ENCODE assay signal across 12 cellular contexts in the genomic region with DNA sequence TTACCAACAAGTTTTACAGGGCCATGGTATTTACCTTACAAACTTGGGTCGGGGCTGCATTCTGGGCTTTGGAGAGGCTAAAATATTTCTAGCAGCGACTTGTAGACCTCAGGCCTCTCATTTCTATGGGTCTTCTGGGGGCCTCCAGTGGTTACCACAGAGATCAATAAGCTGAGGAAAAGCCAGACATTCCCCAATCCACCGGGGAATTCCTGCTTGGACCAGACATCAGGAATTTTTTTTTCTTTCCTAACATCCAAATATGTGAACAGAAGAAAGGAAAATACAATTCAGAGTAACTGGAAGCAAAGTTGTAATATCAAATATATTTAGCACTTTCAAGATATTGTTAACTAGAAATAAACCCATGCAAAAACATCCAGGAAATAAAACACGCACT. TPM values are rescaled to one million over a fixed set of nuclear protein-coding genes. Genes with fewer than 3 reads are reported as not detected.
A peak's percentile ranks its signal among the peaks of the same experiment; 100 is the strongest.
DNase-seq lines count a peak whose midpoint lies in the region; ATAC-seq and TF ChIP-seq lines count a peak whose summit lies in the region.
"Had no signal": no experiment of that assay in that cellular context is flagged by ENCODE, and none has a peak within 500 bp of the region (broad histone marks: within the 10 kb centered on the region; RNA-seq: fewer than 3 reads in every experiment).

No MANE protein-coding gene starts in this region.

- TF ChIP-seq CTCF in BJ (IDR thresholded peaks at IDR 0.05; ENCODE audit: insufficient read depth, low read depth, low read length) (no peak), fibroblast of lung (conservative IDR thresholded peaks at IDR 0.05 in 1 of 2, IDR thresholded peaks at IDR 0.05 in 1 of 2; ENCODE audit: low read depth in 1 of 2, low read length in 2 of 2) (no peak), ovary (IDR thresholded peaks at IDR 0.05) (no peak)

- H3K4me1 ChIP-seq in SJSA1 (replicated peaks) (peaks cover 10% of the 10 kb centered on the region; the same call in 1 of the 2 replicates), fibroblast of lung (ENCODE audit: control insufficient read depth, extremely low read depth, insufficient read depth, low read length) (peaks cover 3% of the 10 kb centered on the region), ovary (ENCODE audit: insufficient read depth) (peaks cover 2% of the 10 kb centered on the region)

- CTCF ChIA-PET in BJ (lab: Yijun Ruan, JAX): interaction anchor here (0.6 to 2.8 kb wide), 4 partner anchors 8 to 941 kb away, joined by 3 to 11 read pairs (median 4); no protein-coding TSS in a partner anchor

- no peak for TF ChIP-seq POLR2A in ovary (IDR thresholded peaks at IDR 0.05)

- H3K9me3 ChIP-seq in SJSA1 (replicated peaks): no peaks in the 10 kb centered on the region
- H3K9me3 ChIP-seq in fibroblast of lung (ENCODE audit: control insufficient read depth, insufficient read depth, low read depth, low read length): no peaks in the 10 kb centered on the region
- no peaks in the 10 kb centered on the region for H3K9me3 ChIP-seq in ovary

- intact Hi-C loops in ovary (cut with DNase I): loop anchor here in 1 of 4 donors (2.0 kb wide), 1 partner anchor 34 kb away; a partner anchor contains a TSS

- WGBS in ovary, 3 donors: 16 to 30% (median 20%) methylated on average over 4 of the region's 4 CpGs

- H3K27me3 ChIP-seq in BJ (ENCODE audit: control insufficient read depth, insufficient read depth, low read length) (no peaks in the 10 kb centered on the region), SJSA1 (replicated peaks) (no peaks in the 10 kb centered on the region), fibroblast of lung (ENCODE audit: control insufficient read depth, insufficient read depth, low read length) (no peaks in the 10 kb centered on the region), ovary (no peaks in the 10 kb centered on the region)

- H3K36me3 ChIP-seq in BJ (ENCODE audit: control insufficient read depth, insufficient read depth, low read length) (no peaks in the 10 kb centered on the region; the same call in 1 of the 2 replicates), SJSA1 (peaks cover 23% of the 10 kb centered on the region), fibroblast of lung (ENCODE audit: control insufficient read depth, insufficient read depth, low read length) (peaks cover 6% of the 10 kb centered on the region), ovary (no peaks in the 10 kb centered on the region)

- H3K27ac ChIP-seq in SJSA1: no peak overlapping the region
- H3K27ac ChIP-seq in fibroblast of lung (ENCODE audit: insufficient read depth, low read length): no peak overlapping the region
- peak overlapping the region in 1 of 2 donors; percentile 75 for H3K27ac ChIP-seq in ovary
- H3K27ac ChIP-seq: HL-60 had no signal

- H3K4me2 ChIP-seq in fibroblast of lung (ENCODE audit: extremely low read depth, insufficient read depth, low read length): peak overlapping the region; percentile 98

- POLR2A ChIA-PET in BJ (lab: Charles Lee): no interaction called here

- H3K79me2 ChIP-seq in fibroblast of lung (ENCODE audit: control insufficient read depth, insufficient read depth, low read length): peaks cover 16% of the 10 kb centered on the region

- H3K4me3 ChIP-seq in BJ (ENCODE audit: low read depth, low read length) (peak overlapping the region; percentile 64), SJSA1 (peak overlapping the region; percentile 70), fibroblast of lung (replicated peaks in 1 of 4; ENCODE audit: control extremely low read depth in 1 of 4, insufficient read depth in 1 of 4, low read depth in 3 of 4, low read length in 4 of 4) (peak overlapping the region; percentile 78 to 93 (median 80)), ovary (peak overlapping the region; percentile 82)

- no peaks in the 10 kb centered on the region for H4K20me1 ChIP-seq in fibroblast of lung (ENCODE audit: control insufficient read depth, extremely low read depth, insufficient read depth, low read length)

- H3K9ac ChIP-seq in fibroblast of lung (ENCODE audit: insufficient read depth, low read length): no peak overlapping the region

- H2AFZ ChIP-seq in fibroblast of lung (ENCODE audit: low read length): no peak overlapping the region

- no peak for TF ChIP-seq EP300 in ovary (IDR thresholded peaks at IDR 0.05)

- DNase-seq in BJ (ENCODE audit: low read depth): no peak
- DNase-seq in SJSA1 (ENCODE audit: low read depth in 1 of 2, low spot score in 2 of 2): no peak
- no peak for DNase-seq in fibroblast of lung (ENCODE audit: low read depth in 2 of 2)
- DNase-seq in ovary: no peak
- no peak for DNase-seq in iPS-NIHi7 (ENCODE audit: extremely low spot score)
- DNase-seq: activated B cell treated with CpG ODN at 0.5 μM for 24 hours; activated naive CD4-positive, alpha-beta T cell treated with anti-CD3 and anti-CD28 coated beads for 36 hours; NCI-H1417 treated with DMSO at 0.1 percent for 48 hours had no signal

- ATAC-seq in HG02840 (IDR thresholded peaks at IDR 0.05; ENCODE audit: low FRiP score, unreplicated experiment) (no peak), HG02623 (IDR thresholded peaks at IDR 0.05; ENCODE audit: unreplicated experiment) (no peak), GM19324 (IDR thresholded peaks at IDR 0.05; ENCODE audit: low FRiP score, unreplicated experiment) (no peak)

RNA-seq across cellular contexts. Expression of a gene that starts 1.5 kb away (rescaled TPM):
- 11.4 and 15.7 TPM in 2 replicates for polyA plus RNA-seq in BJ (2011; rRNA removed)
- 13.8 and 15.5 TPM in 2 replicates for polyA minus RNA-seq in BJ (2011; rRNA and poly(A)+ RNA removed)
- total RNA-seq in SJSA1 (2014; rRNA removed; shearing (Covaris generic)): 22.2 and 24.7 TPM in 2 replicates
- total RNA-seq in fibroblast of lung: 29.5 and 37.3 TPM in 2 replicates
- 18.1 and 24.0 TPM in 2 replicates for polyA plus RNA-seq in fibroblast of lung
- 24.9 and 32.9 TPM in 2 replicates for polyA plus RNA-seq in fibroblast of lung (2012)
- polyA minus RNA-seq in fibroblast of lung (ENCODE audit: low replicate concordance): 3.6 and 8.3 TPM in 2 replicates
- 10 to 100 TPM; 22.1 to 55.8 (median 45.2) TPM for total RNA-seq in ovary
- 10 to 100 TPM; 25.4 to 30.0 TPM for polyA plus RNA-seq in ovary
- total RNA-seq: activated B cell treated with CpG ODN at 0.5 μM for 24 hours had no signal

RNA-seq across cellular contexts. Expression of a gene that starts 33.9 kb away (rescaled TPM):
- polyA plus RNA-seq in BJ (2011; rRNA removed) (10.6 and 19.9 TPM in 2 replicates), fibroblast of lung (29.5 and 37.6 TPM in 2 replicates), ovary (10 to 100 TPM; 13.6 to 24.5 TPM)
- polyA minus RNA-seq in BJ (2011; rRNA and poly(A)+ RNA removed): 18.7 and 19.4 TPM in 2 replicates
- 30.4 and 37.9 TPM in 2 replicates for total RNA-seq in SJSA1 (2014; rRNA removed; shearing (Covaris generic))
- total RNA-seq in fibroblast of lung (55.5 and 56.2 TPM in 2 replicates), ovary (10 to 100 TPM; 29.6 to 56.7 (median 38.3) TPM)
- polyA plus RNA-seq in fibroblast of lung (2012): 23.8 and 29.1 TPM in 2 replicates
- 11.7 and 11.9 TPM in 2 replicates for polyA minus RNA-seq in fibroblast of lung (ENCODE audit: low replicate concordance)
